In the genomic region with DNA sequence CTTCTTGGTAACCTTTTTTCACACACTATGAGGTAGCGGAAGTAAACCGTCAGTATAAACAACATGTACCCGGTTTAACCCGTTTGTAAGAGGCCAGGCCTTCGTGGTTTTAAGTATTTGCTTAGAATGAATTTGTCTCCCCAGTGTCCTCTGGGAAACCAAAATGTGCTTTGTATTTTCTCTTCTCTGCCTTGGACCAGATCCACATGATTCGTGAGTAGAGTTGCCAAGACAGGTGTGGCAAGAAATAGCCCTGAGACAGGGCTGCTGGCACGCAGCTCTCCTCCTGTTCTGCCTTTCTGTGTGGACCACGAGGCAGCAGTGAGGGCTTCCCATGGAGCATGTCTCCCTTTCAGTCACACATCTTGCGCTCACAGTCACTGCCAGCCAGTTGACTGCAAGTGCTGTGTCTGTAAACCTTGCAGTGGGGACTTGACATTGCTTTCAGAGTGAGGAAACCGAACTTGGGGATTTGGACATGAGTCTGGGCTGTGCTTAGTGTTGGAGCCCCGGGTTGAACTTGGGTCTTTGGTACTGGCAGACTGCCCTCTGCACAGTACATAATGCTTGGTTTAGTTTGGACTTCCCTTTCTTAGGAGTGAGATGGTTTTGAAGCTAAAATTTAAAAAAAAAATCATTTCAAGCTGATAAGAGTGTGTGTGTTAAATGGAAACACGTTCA, we compare ENCODE assay signal across 13 cellular contexts. TPM values are rescaled to one million over a fixed set of nuclear protein-coding genes. Genes with fewer than 3 reads are reported as not detected.
DNase-seq lines count a peak whose midpoint lies in the region; ATAC-seq and TF ChIP-seq lines count a peak whose summit lies in the region.
"Had no signal": no experiment of that assay in that cellular context is flagged by ENCODE, and none has a peak within 500 bp of the region (broad histone marks: within the 10 kb centered on the region; RNA-seq: fewer than 3 reads in every experiment).

No MANE protein-coding gene starts in this region.

- intact Hi-C loops in breast epithelium (cut with DNase I; ENCODE audit: low total_unique reads), result no loop called here

- no peaks in the 10 kb centered on the region for H3K27me3 ChIP-seq in breast epithelium
- H3K27me3 ChIP-seq: BLaER1 had no signal

- peak overlapping the region; percentile 6 for H3K27ac Mint-ChIP-seq in progenitor cell of endocrine pancreas
- H3K27ac Mint-ChIP-seq in stimulated activated effector memory CD8-positive, alpha-beta T cell treated with anti-CD3 and anti-CD28 coated beads, Interleukin-12 subunit alpha, Interleukin-12 subunit beta, amount 100 ng/mL, for 72 hours, result no peak overlapping the region
- H3K27ac Mint-ChIP-seq: activated B cell treated with CpG ODN at 0.5 μM for 24 hours had no signal

- H3K27me3 Mint-ChIP-seq in progenitor cell of endocrine pancreas, result no peaks in the 10 kb centered on the region
- H3K27me3 Mint-ChIP-seq: activated B cell treated with CpG ODN at 0.5 μM for 24 hours; activated naive CD4-positive, alpha-beta T cell treated with anti-CD3 and anti-CD28 coated beads, Interleukin-2, amount 10 ng/mL, durations not matched to agents 7 days and 5 days; central memory CD8-positive, alpha-beta T cell had no signal

- TF ChIP-seq CTCF in breast epithelium (IDR thresholded peaks at IDR 0.05) (no peak), progenitor cell of endocrine pancreas (IDR thresholded peaks at IDR 0.05; ENCODE audit: unreplicated experiment) (no peak)

- H3K27ac ChIP-seq in breast epithelium, result peak overlapping the region; percentile 22 to 71
- H3K27ac ChIP-seq: BLaER1 had no signal

- TF ChIP-seq POLR2A in breast epithelium (IDR thresholded peaks at IDR 0.05), result no peak

- ATAC-seq in stimulated activated effector memory CD8-positive, alpha-beta T cell treated with anti-CD3 and anti-CD28 coated beads, Interleukin-12 subunit alpha, Interleukin-12 subunit beta, amount 100 ng/mL, for 72 hours, result no peak
- ATAC-seq in HG03108 (IDR thresholded peaks at IDR 0.05; ENCODE audit: unreplicated experiment), result no peak

- DNase-seq in LHCN-M2 (ENCODE audit: low read depth) (peak; percentile 84), NCI-H2196 (lab: John Stamatoyannopoulos, UW; ENCODE audit: unreplicated experiment) (peak; percentile 64), breast epithelium (ENCODE audit: low spot score in 2 of 2) (peak; percentile 64 to 75), progenitor cell of endocrine pancreas (ENCODE audit: low spot score, unreplicated experiment) (no peak), NCI-H1694 (lab: John Stamatoyannopoulos, UW) (no peak)
- no peak for DNase-seq in stimulated activated effector memory CD8-positive, alpha-beta T cell treated with anti-CD3 and anti-CD28 coated beads, Interleukin-12 subunit alpha, Interleukin-12 subunit beta, amount 100 ng/mL, for 72 hours (ENCODE audit: low spot score in 2 of 2)
- DNase-seq: activated B cell treated with CpG ODN at 0.5 μM for 24 hours; activated naive CD4-positive, alpha-beta T cell treated with anti-CD3 and anti-CD28 coated beads, Interleukin-2, amount 10 ng/mL, durations not matched to agents 7 days and 5 days; kidney glomerular epithelial cell; NCI-H187 had no signal

- peaks cover 43% of the 10 kb centered on the region for H3K36me3 Mint-ChIP-seq in progenitor cell of endocrine pancreas (ENCODE audit: insufficient read depth)
- H3K36me3 Mint-ChIP-seq in stimulated activated effector memory CD8-positive, alpha-beta T cell treated with anti-CD3 and anti-CD28 coated beads, Interleukin-12 subunit alpha, Interleukin-12 subunit beta, amount 100 ng/mL, for 72 hours, result peaks cover 97% of the 10 kb centered on the region

- H3K4me3 ChIP-seq in breast epithelium, result no peak overlapping the region
- H3K4me3 ChIP-seq: BLaER1 had no signal

- peaks cover 0 to 11% of the 10 kb centered on the region in 2 donors for H3K4me1 ChIP-seq in breast epithelium

- peaks cover 5% of the 10 kb centered on the region for H3K4me1 Mint-ChIP-seq in progenitor cell of endocrine pancreas (ENCODE audit: low read depth)
- H3K4me1 Mint-ChIP-seq in stimulated activated effector memory CD8-positive, alpha-beta T cell treated with anti-CD3 and anti-CD28 coated beads, Interleukin-12 subunit alpha, Interleukin-12 subunit beta, amount 100 ng/mL, for 72 hours, result peaks cover 46% of the 10 kb centered on the region

- H3K36me3 ChIP-seq in breast epithelium, result no peaks in the 10 kb centered on the region

- H3K4me3 Mint-ChIP-seq in progenitor cell of endocrine pancreas (ENCODE audit: low read depth), result no peak overlapping the region
- H3K4me3 Mint-ChIP-seq in stimulated activated effector memory CD8-positive, alpha-beta T cell treated with anti-CD3 and anti-CD28 coated beads, Interleukin-12 subunit alpha, Interleukin-12 subunit beta, amount 100 ng/mL, for 72 hours, result no peak overlapping the region
- H3K4me3 Mint-ChIP-seq: activated B cell treated with CpG ODN at 0.5 μM for 24 hours; activated naive CD4-positive, alpha-beta T cell treated with anti-CD3 and anti-CD28 coated beads, Interleukin-2, amount 10 ng/mL, durations not matched to agents 7 days and 5 days; central memory CD8-positive, alpha-beta T cell had no signal

- H3K9me3 ChIP-seq in breast epithelium, result no peaks in the 10 kb centered on the region
- H3K9me3 ChIP-seq: BLaER1 had no signal

- peaks cover 4% of the 10 kb centered on the region for H3K9me3 Mint-ChIP-seq in progenitor cell of endocrine pancreas (ENCODE audit: low read depth)
- H3K9me3 Mint-ChIP-seq in stimulated activated effector memory CD8-positive, alpha-beta T cell treated with anti-CD3 and anti-CD28 coated beads, Interleukin-12 subunit alpha, Interleukin-12 subunit beta, amount 100 ng/mL, for 72 hours, result no peaks in the 10 kb centered on the region
- H3K9me3 Mint-ChIP-seq: activated B cell treated with CpG ODN at 0.5 μM for 24 hours; activated naive CD4-positive, alpha-beta T cell treated with anti-CD3 and anti-CD28 coated beads, Interleukin-2, amount 10 ng/mL, durations not matched to agents 7 days and 5 days; central memory CD8-positive, alpha-beta T cell had no signal

RNA-seq across cellular contexts. Expression of a gene that starts 19.1 kb away (rescaled TPM):
- total RNA-seq in LHCN-M2 (2014; rRNA removed), result 1.4 and 6.9 TPM in 2 replicates
- polyA plus RNA-seq in LHCN-M2 (2012), result 1.4 TPM
- total RNA-seq in breast epithelium, result 10 to 100 TPM; 42.6 to 67.3 (median 46.1) TPM
- total RNA-seq in progenitor cell of endocrine pancreas, result 24.2 and 27.7 TPM in 2 replicates

Comparison
In these comparisons a context has a peak if more than half of its experiments do, and no peak if none do; other contexts are left out.
1. DNase-seq: peak in LHCN-M2 (single experiment), NCI-H2196 (single experiment) and breast epithelium (2 of 2); none in progenitor cell of endocrine pancreas (single experiment), NCI-H1694 (single experiment) and stimulated activated effector memory CD8-positive, alpha-beta T cell treated with anti-CD3 and anti-CD28 coated beads, Interleukin-12 subunit alpha, Interleukin-12 subunit beta, amount 100 ng/mL, for 72 hours (0 of 2).